Comparison of ENCODE assay signal across 11 cellular contexts in the genomic region with DNA sequence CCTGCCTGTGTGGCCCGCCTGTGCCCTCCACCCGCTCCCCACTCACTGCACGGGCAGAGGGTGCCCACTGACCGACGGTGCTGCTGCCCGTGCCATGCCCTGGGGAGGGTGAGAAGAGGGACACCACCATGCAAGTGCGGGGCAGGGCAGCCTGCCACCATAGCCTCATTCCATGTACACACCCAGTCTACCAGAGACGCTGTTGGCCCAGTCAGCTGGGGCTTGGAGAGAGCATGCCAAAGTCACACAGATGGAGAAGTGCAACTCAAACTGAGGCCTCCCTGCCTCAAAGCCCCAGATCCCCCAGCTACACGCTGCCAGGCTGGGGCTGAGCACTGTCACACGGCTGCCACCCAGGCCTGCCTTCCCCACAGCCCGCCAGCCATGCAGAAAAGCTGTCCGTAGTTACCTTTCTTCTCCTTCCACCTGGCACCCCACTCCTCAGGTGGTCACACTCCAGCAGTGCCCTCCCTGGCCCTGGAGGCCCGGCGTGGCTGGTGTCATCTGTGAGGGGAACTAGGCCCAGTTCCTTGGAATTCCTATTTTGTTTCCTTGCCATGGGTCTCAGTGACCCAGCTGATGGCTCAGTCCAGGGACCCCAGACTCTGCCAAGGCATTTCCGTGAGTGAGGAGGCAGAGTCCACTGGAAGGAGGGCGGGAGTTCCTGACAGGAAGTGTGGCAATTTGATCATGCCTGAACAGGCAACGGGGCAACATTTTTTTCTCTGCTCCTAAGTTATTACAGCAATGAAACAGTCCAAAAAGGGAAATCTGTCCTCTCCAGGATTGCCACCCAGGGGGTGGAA. TPM values are rescaled to one million over a fixed set of nuclear protein-coding genes. Genes with fewer than 3 reads are reported as not detected.
DNase-seq lines count a peak whose midpoint lies in the region; ATAC-seq and TF ChIP-seq lines count a peak whose summit lies in the region.
"Had no signal": no experiment of that assay in that cellular context is flagged by ENCODE, and none has a peak within 500 bp of the region (broad histone marks: within the 10 kb centered on the region; RNA-seq: fewer than 3 reads in every experiment).

A gene (minus strand): TSS at position 627 of the 806 bp plus-strand sequence. CDS start 68 bp downstream, at position 559.

- no peak within 1 kb of the TSS for H3K4me3 ChIP-seq in BLaER1
- no peak within 1 kb of the TSS for H3K4me3 ChIP-seq in fibroblast of the aortic adventitia (ENCODE audit: low read depth, low read length)
- H3K4me3 ChIP-seq in parathyroid adenoma (ENCODE audit: low read depth, low read length): no peak within 1 kb of the TSS
- H3K4me3 ChIP-seq: MG63 had no signal

- H3K4me1 ChIP-seq in BLaER1 (peaks cover 78% of the 10 kb centered on the region), parathyroid adenoma (peaks cover 10% of the 10 kb centered on the region)

- no peak for ATAC-seq in GM19452 (IDR thresholded peaks at IDR 0.05; ENCODE audit: unreplicated experiment)
- no peak for ATAC-seq in GM19395 (IDR thresholded peaks at IDR 0.05; ENCODE audit: unreplicated experiment)
- no peak for ATAC-seq in GM19467 (IDR thresholded peaks at IDR 0.05; ENCODE audit: unreplicated experiment)
- ATAC-seq: stimulated activated naive CD8-positive, alpha-beta T cell treated with anti-CD3 and anti-CD28 coated beads, Interleukin-15, Interleukin-2, amounts not matched to agents 100 U/mL and 50 U/mL, for 24 hours had no signal

- TF ChIP-seq CTCF in fibroblast of the aortic adventitia (IDR thresholded peaks at IDR 0.05; ENCODE audit: insufficient read depth, low read length) (no peak), parathyroid adenoma (IDR thresholded peaks at IDR 0.05) (no peak)

- DNase-seq in SIG-M5 (lab: John Stamatoyannopoulos, UW): peak; percentile 27
- peak; percentile 25 for DNase-seq in fibroblast of the aortic adventitia (ENCODE audit: low read depth)
- DNase-seq in NCI-H1092 treated with DMSO at 0.1 percent for 48 hours (lab: John Stamatoyannopoulos, UW): no peak
- DNase-seq: activated T-cell treated with anti-CD3 and anti-CD28 coated beads, Interleukin-2, amount 50 U/mL, for 48 hours; MG63; stimulated activated naive CD8-positive, alpha-beta T cell treated with anti-CD3 and anti-CD28 coated beads, Interleukin-15, Interleukin-2, amounts not matched to agents 100 U/mL and 50 U/mL, for 24 hours had no signal

- peak within 1 kb of the TSS; percentile 79 for H3K27ac ChIP-seq in BLaER1
- H3K27ac ChIP-seq in parathyroid adenoma: peak within 1 kb of the TSS; percentile 79

- H3K9ac ChIP-seq in BLaER1 (peak within 1 kb of the TSS; percentile 55), parathyroid adenoma (no peak within 1 kb of the TSS)

- H3K9me3 ChIP-seq in BLaER1 (no peaks in the 10 kb centered on the region), parathyroid adenoma (ENCODE audit: control insufficient read depth, low read length) (no peaks in the 10 kb centered on the region)
- H3K9me3 ChIP-seq: MG63 had no signal

- H3K36me3 ChIP-seq in BLaER1 (no peaks in the 10 kb centered on the region), parathyroid adenoma (ENCODE audit: control insufficient read depth, insufficient read depth, low read length) (no peaks in the 10 kb centered on the region)
- H3K36me3 ChIP-seq: MG63 had no signal

- H3K4me2 ChIP-seq in BLaER1 (peak within 1 kb of the TSS; percentile 77), parathyroid adenoma (ENCODE audit: low read length) (no peak within 1 kb of the TSS)

- peak within 1 kb of the TSS; percentile 68 for H2AFZ ChIP-seq in parathyroid adenoma

- H3K27me3 ChIP-seq in BLaER1 (no peaks in the 10 kb centered on the region), parathyroid adenoma (ENCODE audit: control insufficient read depth, insufficient read depth, low read length) (no peaks in the 10 kb centered on the region)
- H3K27me3 ChIP-seq: MG63 had no signal

- no peaks in the 10 kb centered on the region for H4K20me1 ChIP-seq in BLaER1

- no peaks in the 10 kb centered on the region for H3K79me2 ChIP-seq in parathyroid adenoma

RNA-seq across cellular contexts. Expression of the gene that starts here (rescaled TPM):
- 0.74 and 0.90 TPM in 2 replicates for total RNA-seq in fibroblast of the aortic adventitia (ENCODE audit: low replicate concordance)

Comparison
In these comparisons a context has a peak if more than half of its experiments do, and no peak if none do; other contexts are left out.
1. Peak in DNase-seq in fibroblast of the aortic adventitia; RNA of the gene not detected or under 1 TPM.